ENCODE assay signal across 12 cellular contexts in the genomic region with DNA sequence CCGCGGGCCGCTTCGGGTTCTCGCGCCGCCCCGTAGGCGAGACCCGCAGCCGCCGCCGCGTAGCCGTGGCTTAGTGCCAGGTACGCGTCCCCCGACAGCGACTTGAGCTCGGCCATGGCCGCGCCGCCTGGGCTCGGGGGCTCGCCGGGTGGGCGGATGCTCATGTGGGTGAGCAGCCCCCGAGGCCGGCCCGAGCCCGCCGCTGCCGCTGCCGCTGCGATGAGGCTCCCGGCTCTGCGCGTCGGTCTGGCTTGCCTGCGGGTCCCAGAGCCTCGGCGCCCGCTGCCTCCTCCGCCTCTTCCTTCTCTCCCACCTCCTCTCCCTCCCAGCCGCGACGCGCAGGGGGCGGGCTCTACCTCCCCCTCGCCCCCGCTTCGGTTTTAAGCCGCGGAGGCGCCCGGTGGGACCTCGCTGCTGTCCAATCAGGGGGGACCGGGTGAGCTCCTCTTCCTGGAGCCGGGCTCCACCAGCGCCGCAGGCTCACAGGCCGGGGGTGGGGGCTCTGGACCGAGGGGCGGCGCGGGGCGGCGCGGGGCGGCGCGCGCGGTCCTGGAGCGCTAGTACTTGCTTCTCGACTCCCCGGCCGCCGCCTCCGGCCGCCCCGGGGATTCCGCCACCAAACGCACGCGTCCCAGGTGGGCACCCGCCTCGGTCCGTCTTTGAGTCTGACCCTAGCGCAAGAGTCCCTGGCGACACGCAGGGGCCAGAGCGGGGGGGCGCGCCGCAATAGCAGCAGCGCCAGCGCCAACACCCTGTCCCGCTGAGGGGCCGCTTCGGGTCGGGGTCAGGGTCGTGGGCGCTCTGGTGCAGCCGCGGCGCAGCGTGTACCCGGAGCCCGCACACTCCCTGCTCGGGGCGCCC. TPM values are rescaled to one million over a fixed set of nuclear protein-coding genes. Genes with fewer than 3 reads are reported as not detected.
DNase-seq lines count a peak whose midpoint lies in the region; ATAC-seq and TF ChIP-seq lines count a peak whose summit lies in the region.
"Had no signal": no experiment of that assay in that cellular context is flagged by ENCODE, and none has a peak within 500 bp of the region (broad histone marks: within the 10 kb centered on the region; RNA-seq: fewer than 3 reads in every experiment).

TSS of gene BHLHE23 (minus strand) at position 354 of the 861 bp plus-strand sequence. CDS start at position 164, 190 bp downstream.

- H3K4me3 ChIP-seq in IMR-90 (ENCODE audit: insufficient read depth, low read depth, low read length) = no peak within 1 kb of the TSS
- no peak within 1 kb of the TSS for H3K4me3 ChIP-seq in GM23248

- BruUV-seq in IMR-90 (replicated peaks; lab: Mats Ljungman, UMichigan) = no TSS peak

- no peak within 1 kb of the TSS for H4K91ac ChIP-seq in IMR-90 (ENCODE audit: insufficient read depth, low read depth, low read length)

- H3K27me3 ChIP-seq in IMR-90 (ENCODE audit: control insufficient read depth, insufficient read depth, low read length) (peaks cover 93% of the 10 kb centered on the region), GM23248 (replicated peaks; ENCODE audit: insufficient read depth) (peaks cover 83% of the 10 kb centered on the region)

- no peaks in the 10 kb centered on the region for H3K9me1 ChIP-seq in IMR-90 (ENCODE audit: insufficient read depth, low read length)

- H3K4me3 Mint-ChIP-seq in brain (peak within 1 kb of the TSS in 4 of 5 experiments; percentile 30 to 81 (median 73)), nephron progenitor cell (peak within 1 kb of the TSS; percentile 49)

- ATAC-seq in IMR-90 (ENCODE audit: low read depth) (no peak), HG03095 (IDR thresholded peaks at IDR 0.05; ENCODE audit: unreplicated experiment) (no peak), GM18909 (IDR thresholded peaks at IDR 0.05; ENCODE audit: poor library complexity, unreplicated experiment) (no peak)

- intact Hi-C loops in IMR-90 (cut with micrococcal nuclease) = loop anchor here (5.0 kb wide), 1 partner anchor 200 kb away; no protein-coding TSS in a partner anchor

- H3K36me3 ChIP-seq in IMR-90 (ENCODE audit: control insufficient read depth, insufficient read depth, low read length) = no peaks in the 10 kb centered on the region
- H3K36me3 ChIP-seq in GM23248 (ENCODE audit: low read depth) = no peaks in the 10 kb centered on the region

- no peak within 1 kb of the TSS for H2BK20ac ChIP-seq in IMR-90 (ENCODE audit: low read depth, low read length)

- H3K4me2 ChIP-seq in IMR-90 (ENCODE audit: low read depth, low read length) = no peak within 1 kb of the TSS
- no peak within 1 kb of the TSS for H3K4me2 ChIP-seq in GM23248 (ENCODE audit: unreplicated experiment)

- WGBS in IMR-90 (ENCODE audit: extremely low coverage in 2 of 2, insufficient read length in 1 of 2), 2 experiments = 3% methylated on average over 48 of the region's 112 CpGs; no CpG with 5 or more reads in 1 of the 2 experiments
- WGBS in GM23248 (ENCODE audit: low coverage in 1 of 2, low lambda C conversion rate in 2 of 2, missing lambda C conversion rate in 2 of 2), 2 experiments = 2 to 3% methylated on average over 69 to 79 of the region's 112 CpGs

- TF ChIP-seq POLR2A in IMR-90 (IDR thresholded peaks at IDR 0.05; ENCODE audit: low read depth, low read length) = no peak

- H3K9ac ChIP-seq in IMR-90 (ENCODE audit: low read depth, low read length) = no peak within 1 kb of the TSS
- no peak within 1 kb of the TSS for H3K9ac ChIP-seq in GM23248

- no peak within 1 kb of the TSS for H2AK5ac ChIP-seq in IMR-90 (ENCODE audit: low read depth, low read length)

- no peak within 1 kb of the TSS for H4K5ac ChIP-seq in IMR-90 (ENCODE audit: low read depth, low read length)

- peaks cover 7% of the 10 kb centered on the region; the same call in 1 of the 2 replicates for H4K20me1 ChIP-seq in IMR-90 (ENCODE audit: insufficient read depth, low read length)
- no peaks in the 10 kb centered on the region for H4K20me1 ChIP-seq in GM23248 (ENCODE audit: insufficient read depth)

- H3K9me3 ChIP-seq in IMR-90 (ENCODE audit: control insufficient read depth, insufficient read depth, low read length) (peaks cover under 1% of the 10 kb centered on the region; the same call in 1 of the 2 replicates), GM23248 (ENCODE audit: low read depth) (no peaks in the 10 kb centered on the region)

- in situ Hi-C loops in IMR-90 (cut with MboI; ENCODE audit: low sequenced_read_pairs) = loop anchor here (25.0 kb wide), 1 partner anchor 320 kb away; no protein-coding TSS in a partner anchor
- in situ Hi-C loops in GM23248 (cut with MboI) = no loop called here

- H3K4me1 ChIP-seq in IMR-90 (ENCODE audit: control insufficient read depth, insufficient read depth, low read length) = no peaks in the 10 kb centered on the region
- no peaks in the 10 kb centered on the region for H3K4me1 ChIP-seq in GM23248 (ENCODE audit: insufficient read depth)

- dilution Hi-C loops in IMR-90 (cut with HindIII; ENCODE audit: low sequenced_read_pairs, unreplicated experiment) = no loop called here

- H3K56ac ChIP-seq in IMR-90 (ENCODE audit: extremely low read depth, insufficient read depth, low read length) = no peak within 1 kb of the TSS

- H2AFZ ChIP-seq in IMR-90 (replicated peaks; ENCODE audit: low read length, poor library complexity) (peak within 1 kb of the TSS; percentile 32), GM23248 (no peak within 1 kb of the TSS)

- DNase-seq in NCI-H1436 (lab: John Stamatoyannopoulos, UW) = peak; percentile 83
- DNase-seq in NCI-H1436 treated with DMSO at 0.1 percent for 48 hours (lab: John Stamatoyannopoulos, UW) = no peak
- no peak for DNase-seq in IMR-90
- DNase-seq in nephron progenitor cell = peak; percentile 72
- DNase-seq in GM23248 = no peak
- DNase-seq: activated CD4-positive, alpha-beta T cell treated with anti-CD3 and anti-CD28 coated beads for 1 hour; foreskin melanocyte had no signal

- no peak within 1 kb of the TSS for H3K18ac ChIP-seq in IMR-90 (ENCODE audit: low read depth, low read length)

- no peak within 1 kb of the TSS for H3K14ac ChIP-seq in IMR-90 (replicated peaks; ENCODE audit: low read depth, low read length)

- H3K36me3 Mint-ChIP-seq in brain (no peaks in the 10 kb centered on the region), nephron progenitor cell (ENCODE audit: low read depth) (no peaks in the 10 kb centered on the region)

- H3K4ac ChIP-seq in IMR-90 (ENCODE audit: low read depth, low read length) = no peak within 1 kb of the TSS

- H3K27ac ChIP-seq in IMR-90 (ENCODE audit: insufficient read depth, low read length) (no peak within 1 kb of the TSS), GM23248 (no peak within 1 kb of the TSS)
- H3K27ac ChIP-seq: HL-60 had no signal

- CTCF ChIA-PET in IMR-90 (lab: Yijun Ruan, JAX) = no interaction called here

- no peaks in the 10 kb centered on the region for H3K9me2 ChIP-seq in GM23248 (ENCODE audit: insufficient read depth)

- H3K23ac ChIP-seq in IMR-90 (ENCODE audit: low read depth, low read length) = no peak within 1 kb of the TSS

- H2BK5ac ChIP-seq in IMR-90 (ENCODE audit: low read depth, low read length, poor library complexity, severe bottlenecking) = no peak within 1 kb of the TSS

- H3K27ac Mint-ChIP-seq in brain (no peak within 1 kb of the TSS), nephron progenitor cell (no peak within 1 kb of the TSS)

- no peaks in the 10 kb centered on the region for H3K79me2 ChIP-seq in GM23248 (ENCODE audit: insufficient read depth)

- POLR2A ChIA-PET in IMR-90 (lab: Charles Lee; ENCODE audit: unreplicated experiment) = no interaction called here

- H3K9me3 Mint-ChIP-seq in brain (peaks cover 0 to 8% (median 0%) of the 10 kb centered on the region in 5 experiments), nephron progenitor cell (peaks cover 1% of the 10 kb centered on the region)

- no peak within 1 kb of the TSS for H2BK15ac ChIP-seq in IMR-90 (ENCODE audit: low read depth, low read length)

- TF ChIP-seq CTCF in IMR-90 (conservative IDR thresholded peaks at IDR 0.05; ENCODE audit: low read depth, low read length) = no peak
- no peak for TF ChIP-seq CTCF in brain (conservative IDR thresholded peaks at IDR 0.05)
- no peak for TF ChIP-seq CTCF in nephron progenitor cell (IDR thresholded peaks at IDR 0.05)

- no peak for TF ChIP-seq RAD21 in IMR-90 (IDR thresholded peaks at IDR 0.05; ENCODE audit: low read length)

- H3K4me1 Mint-ChIP-seq in brain = peaks cover 39% of the 10 kb centered on the region
- H3K4me1 Mint-ChIP-seq in nephron progenitor cell = peaks cover 31% of the 10 kb centered on the region

- H2AK9ac ChIP-seq in IMR-90 (replicated peaks; ENCODE audit: low read depth, low read length, poor library complexity) = no peak within 1 kb of the TSS

- no peak within 1 kb of the TSS for H2BK120ac ChIP-seq in IMR-90 (ENCODE audit: low read depth, low read length)

- no peaks in the 10 kb centered on the region for H3F3A ChIP-seq in GM23248 (ENCODE audit: insufficient read depth)

- H3K79me1 ChIP-seq in IMR-90 (ENCODE audit: low read depth in 1 of 2, low read length in 2 of 2) = no peaks in the 10 kb centered on the region

- H3K27me3 Mint-ChIP-seq in brain (peaks cover 76% of the 10 kb centered on the region), nephron progenitor cell (ENCODE audit: low read depth, poor library complexity) (peaks cover 94% of the 10 kb centered on the region)

- no peak within 1 kb of the TSS for H4K8ac ChIP-seq in IMR-90 (ENCODE audit: low read depth in 2 of 2, low read length in 2 of 2)

TF ChIP-seq in IMR-90, 13 proteins besides CTCF, POLR2A, EP300 and RAD21 (continues in another document):
- TF ChIP-seq RFX5 (IDR thresholded peaks at IDR 0.05; ENCODE audit: low read depth, low read length) = no peak
- no peak for TF ChIP-seq CHD1 (IDR thresholded peaks at IDR 0.05; ENCODE audit: low read depth, low read length)
- TF ChIP-seq RCOR1 (IDR thresholded peaks at IDR 0.05; ENCODE audit: insufficient replicate concordance, low read length) = no peak
- no peak for TF ChIP-seq CEBPB (IDR thresholded peaks at IDR 0.05; ENCODE audit: low read depth, low read length)
- TF ChIP-seq MAFK (IDR thresholded peaks at IDR 0.05; ENCODE audit: low read depth, low read length) = no peak
- no peak for TF ChIP-seq BHLHE40 (IDR thresholded peaks at IDR 0.05; ENCODE audit: low read depth, low read length)
- TF ChIP-seq MXI1 (IDR thresholded peaks at IDR 0.05; ENCODE audit: borderline replicate concordance, low read depth, low read length) = no peak

RNA-seq across cellular contexts. Expression of gene BHLHE23, which starts in this region (rescaled TPM):
- total RNA-seq in IMR-90 (2012; rRNA removed) = not detected in 2 replicates
- polyA plus RNA-seq in IMR-90 (2012; rRNA removed) = not detected in 2 replicates
- not detected in 2 replicates for polyA plus RNA-seq in IMR-90 (2012; cell fraction: cytosol; rRNA removed)
- polyA plus RNA-seq in IMR-90 (2012; cell fraction: nucleus; rRNA removed; ENCODE audit: low replicate concordance) = not detected in 2 replicates
- polyA plus RNA-seq in brain (ENCODE audit: insufficient read depth, low read depth, low replicate concordance) = not detected
- total RNA-seq in GM23248 (2014; rRNA removed; shearing (Covaris generic)) = not detected in 2 replicates
- polyA plus RNA-seq in GM23248 (2016; fragmentation: Nextera tagmentation; extraction: Ambion mirVana) = not detected in 2 replicates
- total RNA-seq: astrocyte had no signal

Comparison
In these comparisons a context has a peak if more than half of its experiments do, and no peak if none do; other contexts are left out.
1. DNase-seq: peak in NCI-H1436 (single experiment) and nephron progenitor cell (single experiment); none in NCI-H1436 treated with DMSO at 0.1 percent for 48 hours (single experiment), IMR-90 (single experiment) and GM23248 (single experiment).